9 cellular contexts compared by ENCODE assay signal in genomic region chr14:64755661-64756265, GRCh38. TPM values are rescaled to one million over a fixed set of nuclear protein-coding genes. Genes with fewer than 3 reads are reported as not detected.
DNase-seq lines count a peak whose midpoint lies in the region; TF ChIP-seq lines count a peak whose summit lies in the region.
"Had no signal": no experiment of that assay in that cellular context is flagged by ENCODE, and none has a peak within 500 bp of the region (broad histone marks: within the 10 kb centered on the region; RNA-seq: fewer than 3 reads in every experiment).

No MANE protein-coding gene starts in this region.

- H3K36me3 Mint-ChIP-seq in mesothelial cell of epicardium: peaks cover 3% of the 10 kb centered on the region

- H3K4me1 Mint-ChIP-seq in mesothelial cell of epicardium: peaks cover 52% of the 10 kb centered on the region

- no peaks in the 10 kb centered on the region for H3K27me3 Mint-ChIP-seq in mesothelial cell of epicardium (ENCODE audit: low read depth)

- intact Hi-C loops in adrenal gland (cut with DNase I) (no loop called here), left ventricle myocardium inferior (cut with micrococcal nuclease) (no loop called here)

- H3K9me3 ChIP-seq in adrenal gland (replicated peaks in 1 of 3): no peaks in the 10 kb centered on the region
- no peaks in the 10 kb centered on the region for H3K9me3 ChIP-seq in left ventricle myocardium inferior (replicated peaks)

- WGBS in adrenal gland, 4 donors: 73 to 81% (median 79%) methylated on average over 10 of the region's 10 CpGs

- DNase-seq in AG10803 (ENCODE audit: low read depth): peak; percentile 59
- peak; percentile 29 for DNase-seq in NCI-H187 treated with DMSO at 0.1 percent for 48 hours (lab: John Stamatoyannopoulos, UW)
- peak; percentile 30 for DNase-seq in activated T-cell treated with anti-CD3 and anti-CD28 coated beads for 24 hours (ENCODE audit: low read depth)
- DNase-seq in mesothelial cell of epicardium (ENCODE audit: low spot score in 2 of 2, unreplicated experiment in 2 of 2): no peak
- no peak for DNase-seq in 8988T
- DNase-seq in adrenal gland: no peak
- DNase-seq in left ventricle myocardium inferior: no peak
- no peak for DNase-seq in occipital lobe (lab: John Stamatoyannopoulos, UW)
- DNase-seq: SHP77 had no signal

- no peaks in the 10 kb centered on the region for H3K36me3 ChIP-seq in adrenal gland (replicated peaks in 1 of 2)
- no peaks in the 10 kb centered on the region for H3K36me3 ChIP-seq in left ventricle myocardium inferior

- no peak overlapping the region for H3K4me3 Mint-ChIP-seq in mesothelial cell of epicardium

- TF ChIP-seq POLR2A in adrenal gland (IDR thresholded peaks at IDR 0.05): no peak

- H3K4me1 ChIP-seq in adrenal gland (replicated peaks in 1 of 2) (no peaks in the 10 kb centered on the region), left ventricle myocardium inferior (peaks cover 42% of the 10 kb centered on the region)

- TF ChIP-seq CTCF in AG10803 (conservative IDR thresholded peaks at IDR 0.05; ENCODE audit: low read length): no peak
- no peak for TF ChIP-seq CTCF in mesothelial cell of epicardium (IDR thresholded peaks at IDR 0.05; ENCODE audit: unreplicated experiment)
- no peak for TF ChIP-seq CTCF in adrenal gland (IDR thresholded peaks at IDR 0.05)
- TF ChIP-seq CTCF in left ventricle myocardium inferior (IDR thresholded peaks at IDR 0.05; ENCODE audit: borderline replicate concordance): no peak

- H3K27ac Mint-ChIP-seq in mesothelial cell of epicardium: peak overlapping the region; percentile 98

- H3K4me3 ChIP-seq in AG10803 (ENCODE audit: low read length): no peak overlapping the region
- H3K4me3 ChIP-seq in adrenal gland: no peak overlapping the region
- H3K4me3 ChIP-seq in left ventricle myocardium inferior: no peak overlapping the region

- no peaks in the 10 kb centered on the region for H3K27me3 ChIP-seq in adrenal gland
- peaks cover 16% of the 10 kb centered on the region for H3K27me3 ChIP-seq in left ventricle myocardium inferior (ENCODE audit: low read depth)

- no peaks in the 10 kb centered on the region for H3K9me3 Mint-ChIP-seq in mesothelial cell of epicardium

- no peak overlapping the region for H3K27ac ChIP-seq in adrenal gland
- no peak overlapping the region for H3K27ac ChIP-seq in left ventricle myocardium inferior (replicated peaks)

RNA-seq across cellular contexts. Expression of gene PLEKHG3, which starts 51.5 kb away (rescaled TPM):
- 141 to 142 TPM (median 142 TPM) in 3 replicates for total RNA-seq in mesothelial cell of epicardium
- total RNA-seq in adrenal gland: 10 to 100 TPM in 2 of 8 donors, 1 to 10 TPM in 6; 2.7 to 11.7 (median 8.9) TPM
- polyA plus RNA-seq in adrenal gland: 10 to 100 TPM in 1 of 3 donors, 1 to 10 TPM in 2; 3.0 to 10.1 (median 9.5) TPM
- 16.5 TPM for total RNA-seq in left ventricle myocardium inferior
- 6.2 TPM for total RNA-seq in occipital lobe

Comparison
In these comparisons a context has a peak if more than half of its experiments do, and no peak if none do; other contexts are left out.
1. DNase-seq: peak in AG10803 (single experiment), NCI-H187 treated with DMSO at 0.1 percent for 48 hours (single experiment) and activated T-cell treated with anti-CD3 and anti-CD28 coated beads for 24 hours (single experiment); none in mesothelial cell of epicardium (0 of 2), 8988T (single experiment), adrenal gland (0 of 7), left ventricle myocardium inferior (single experiment) and occipital lobe (single experiment).